ENCODE assay signal across 20 cellular contexts in the genomic region with DNA sequence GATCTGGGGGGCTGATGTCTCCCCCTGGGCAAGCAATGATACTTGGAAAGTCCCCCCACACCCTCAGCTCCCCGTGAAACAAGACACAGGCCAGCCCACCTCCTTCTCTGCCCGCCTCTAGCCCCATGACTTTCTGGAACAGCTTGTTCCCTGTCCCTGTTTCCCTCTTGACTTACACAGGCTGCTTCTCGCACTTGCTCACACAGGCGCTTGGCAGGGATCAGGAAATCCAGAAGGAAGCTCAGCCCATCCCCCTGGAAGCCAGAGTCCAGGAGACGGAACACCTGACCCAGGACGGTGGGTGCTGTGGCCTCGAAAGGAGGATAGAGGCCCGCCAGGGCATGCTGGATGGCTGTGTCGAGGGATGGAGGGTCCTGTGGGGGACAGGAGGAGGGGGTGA. TPM values are rescaled to one million over a fixed set of nuclear protein-coding genes. Genes with fewer than 3 reads are reported as not detected.
A peak's percentile ranks its signal among the peaks of the same experiment; 100 is the strongest.
DNase-seq lines count a peak whose midpoint lies in the region; ATAC-seq and TF ChIP-seq lines count a peak whose summit lies in the region.
"Had no signal": no experiment of that assay in that cellular context is flagged by ENCODE, and none has a peak within 500 bp of the region (broad histone marks: within the 10 kb centered on the region; RNA-seq: fewer than 3 reads in every experiment).

No MANE protein-coding gene starts in this region.

- H3K36me3 ChIP-seq in adrenal gland (replicated peaks in 1 of 2), result no peaks in the 10 kb centered on the region
- H3K36me3 ChIP-seq in gastroesophageal sphincter, result peaks cover 0 to 15% of the 10 kb centered on the region in 2 donors
- H3K36me3 ChIP-seq in gastrocnemius medialis, result no peaks in the 10 kb centered on the region
- no peaks in the 10 kb centered on the region for H3K36me3 ChIP-seq in aorta (ENCODE audit: control insufficient read depth in 1 of 2, insufficient read depth in 2 of 2, low read length in 1 of 2)
- H3K36me3 ChIP-seq: right lobe of liver had no signal

- H3K4me1 ChIP-seq in adrenal gland (replicated peaks in 1 of 2), result no peaks in the 10 kb centered on the region
- peaks cover 0 to 40% (median 11%) of the 10 kb centered on the region in 3 donors for H3K4me1 ChIP-seq in gastroesophageal sphincter
- H3K4me1 ChIP-seq in gastrocnemius medialis, result no peaks in the 10 kb centered on the region
- no peaks in the 10 kb centered on the region for H3K4me1 ChIP-seq in aorta (ENCODE audit: control insufficient read depth in 1 of 2, insufficient read depth in 2 of 2, low read length in 2 of 2)
- H3K4me1 ChIP-seq: body of pancreas had no signal

- H3K36me3 Mint-ChIP-seq in mesothelial cell of epicardium, result no peaks in the 10 kb centered on the region
- H3K36me3 Mint-ChIP-seq: activated naive CD8-positive, alpha-beta T cell had no signal

- TF ChIP-seq CTCF in adrenal gland (IDR thresholded peaks at IDR 0.05), result no peak
- no peak for TF ChIP-seq CTCF in gastroesophageal sphincter (IDR thresholded peaks at IDR 0.05)
- TF ChIP-seq CTCF in mesothelial cell of epicardium (IDR thresholded peaks at IDR 0.05; ENCODE audit: unreplicated experiment), result no peak
- TF ChIP-seq CTCF in gastrocnemius medialis (IDR thresholded peaks at IDR 0.05 in 4 of 5, conservative IDR thresholded peaks at IDR 0.05 in 1 of 5), result no peak
- TF ChIP-seq CTCF in GM13977 (IDR thresholded peaks at IDR 0.05; ENCODE audit: extremely low read depth, insufficient read depth, missing control alignments), result no peak

- H3K4me3 ChIP-seq in adrenal gland, result no peak overlapping the region
- H3K4me3 ChIP-seq in gastroesophageal sphincter, result no peak overlapping the region
- H3K4me3 ChIP-seq in gastrocnemius medialis, result no peak overlapping the region
- no peak overlapping the region for H3K4me3 ChIP-seq in aorta (ENCODE audit: low read length in 2 of 2)
- H3K4me3 ChIP-seq: body of pancreas, mucosa of descending colon, right lobe of liver had no signal

- peaks cover 0 to 12% (median 8%) of the 10 kb centered on the region in 3 donors for H3K9me3 ChIP-seq in adrenal gland (replicated peaks in 1 of 3)
- H3K9me3 ChIP-seq in gastroesophageal sphincter, result peaks cover 0 to 26% (median 0%) of the 10 kb centered on the region in 3 donors
- H3K9me3 ChIP-seq in gastrocnemius medialis, result no peaks in the 10 kb centered on the region
- H3K9me3 ChIP-seq in aorta (ENCODE audit: control insufficient read depth, low read length), result no peaks in the 10 kb centered on the region

- H3K27me3 ChIP-seq in adrenal gland, result no peaks in the 10 kb centered on the region
- H3K27me3 ChIP-seq in gastroesophageal sphincter, result no peaks in the 10 kb centered on the region
- H3K27me3 ChIP-seq in gastrocnemius medialis, result peaks cover 0 to 4% (median 0%) of the 10 kb centered on the region in 3 donors
- H3K27me3 ChIP-seq in aorta (ENCODE audit: control insufficient read depth in 1 of 2, insufficient read depth in 2 of 2, low read length in 1 of 2), result no peaks in the 10 kb centered on the region
- H3K27me3 ChIP-seq: body of pancreas, right lobe of liver had no signal

- no peaks in the 10 kb centered on the region for H3K27me3 Mint-ChIP-seq in mesothelial cell of epicardium (ENCODE audit: low read depth)
- H3K27me3 Mint-ChIP-seq: activated CD4-positive, alpha-beta T cell treated with anti-CD3 and anti-CD28 coated beads for 36 hours had no signal

- WGBS in adrenal gland, 4 donors, result 72 to 84% (median 80%) methylated on average over 9 of the region's 9 CpGs
- 53 to 67% methylated on average over 2 to 3 of the region's 9 CpGs for WGBS in gastroesophageal sphincter (ENCODE audit: low coverage in 1 of 2), 2 donors
- WGBS in aorta, 2 donors, result 70 to 76% methylated on average over 9 of the region's 9 CpGs

- H3K27ac Mint-ChIP-seq in mesothelial cell of epicardium, result peak overlapping the region; percentile 17
- H3K27ac Mint-ChIP-seq: activated CD4-positive, alpha-beta T cell treated with anti-CD3 and anti-CD28 coated beads for 36 hours; activated naive CD8-positive, alpha-beta T cell; activated T-helper 1 cell treated with anti-CD3 and anti-CD28 coated beads, Interleukin-12 subunit alpha, Interleukin-12 subunit beta, Interleukin-2, Interleukin-4 antibody, amounts not matched to agents 30 ng/mL and 10 ng/mL and 1 ng/mL, durations not matched to agents 14 hours and 24 hours and 36 hours; T-cell had no signal

- H3K4me3 Mint-ChIP-seq in mesothelial cell of epicardium, result no peak overlapping the region
- H3K4me3 Mint-ChIP-seq: activated CD4-positive, alpha-beta T cell treated with anti-CD3 and anti-CD28 coated beads for 36 hours; activated naive CD8-positive, alpha-beta T cell; activated T-helper 1 cell treated with anti-CD3 and anti-CD28 coated beads, Interleukin-12 subunit alpha, Interleukin-12 subunit beta, Interleukin-2, Interleukin-4 antibody, amounts not matched to agents 30 ng/mL and 10 ng/mL and 1 ng/mL, durations not matched to agents 14 hours and 24 hours and 36 hours; T-cell had no signal

- intact Hi-C loops in adrenal gland (cut with DNase I), result no loop called here
- intact Hi-C loops in gastrocnemius medialis (cut with DNase I; ENCODE audit: low total_unique reads), result no loop called here
- intact Hi-C loops in aorta (cut with DNase I), result no loop called here

- ATAC-seq in gastroesophageal sphincter (peak; percentile 81), gastrocnemius medialis (peak; percentile 65 to 66), aorta (ENCODE audit: low FRiP score) (no peak), GM18909 (IDR thresholded peaks at IDR 0.05; ENCODE audit: poor library complexity, unreplicated experiment) (no peak)
- ATAC-seq: activated CD4-positive, alpha-beta T cell treated with anti-CD3 and anti-CD28 coated beads for 36 hours; body of pancreas; mucosa of descending colon; T-cell had no signal

- DNase-seq in adrenal gland, result peak in 5 of 7 donors; percentile 13 to 65 (median 32)
- DNase-seq in mesothelial cell of epicardium (ENCODE audit: low spot score in 2 of 2, unreplicated experiment in 2 of 2), result no peak
- DNase-seq in gastrocnemius medialis, result peak; percentile 39 to 60
- DNase-seq in aorta, result no peak
- no peak for DNase-seq in NCI-H2227 (lab: John Stamatoyannopoulos, UW; ENCODE audit: unreplicated experiment)
- DNase-seq in GM13977 (ENCODE audit: low spot score), result no peak
- DNase-seq: ACHN; activated CD4-positive, alpha-beta T cell treated with anti-CD3 and anti-CD28 coated beads for 36 hours; dermis blood vessel endothelial cell; mucosa of descending colon; NCI-H1417; NCI-H2171; right lobe of liver; T-cell had no signal

- TF ChIP-seq POLR2A in adrenal gland (IDR thresholded peaks at IDR 0.05) (no peak), gastroesophageal sphincter (IDR thresholded peaks at IDR 0.05) (no peak), gastrocnemius medialis (IDR thresholded peaks at IDR 0.05) (no peak)

- peaks cover 13% of the 10 kb centered on the region for H3K9me3 Mint-ChIP-seq in mesothelial cell of epicardium

- no peak for TF ChIP-seq EP300 in gastroesophageal sphincter (IDR thresholded peaks at IDR 0.05)

- H3K27ac ChIP-seq in adrenal gland, result peak overlapping the region in 3 of 5 donors; percentile 17 to 73 (median 71)
- H3K27ac ChIP-seq in gastroesophageal sphincter, result peak overlapping the region; percentile 77 to 83 (median 80)
- H3K27ac ChIP-seq in gastrocnemius medialis, result peak overlapping the region in 1 of 4 donors; percentile 52
- peak overlapping the region in 1 of 2 donors; percentile 0 for H3K27ac ChIP-seq in aorta (ENCODE audit: low read depth in 1 of 2, low read length in 2 of 2)
- H3K27ac ChIP-seq: body of pancreas had no signal

- H3K4me1 Mint-ChIP-seq in mesothelial cell of epicardium, result peaks cover 13% of the 10 kb centered on the region
- H3K4me1 Mint-ChIP-seq: activated CD4-positive, alpha-beta T cell treated with anti-CD3 and anti-CD28 coated beads for 36 hours; T-cell had no signal

- in situ Hi-C loops in gastrocnemius medialis (cut with MboI; ENCODE audit: low sequenced_read_pairs in 4 of 4), result no loop called here
- in situ Hi-C loops in GM13977 (cut with MboI; ENCODE audit: low pct_unique_long_range_greater_than_20kb, low sequenced_read_pairs, unreplicated experiment), result no loop called here

RNA-seq across cellular contexts. Expression of gene KIAA1755, which starts 14.8 kb away (rescaled TPM):
- total RNA-seq in adrenal gland (1 to 10 TPM in 7 of 8 donors, under 1 TPM in 1; 0.78 to 5.3 (median 2.0) TPM), gastroesophageal sphincter (10 to 100 TPM in 2 of 4 donors, 1 to 10 TPM in 2; 5.1 to 19.9 (median 11.5) TPM), mesothelial cell of epicardium (3.3 to 4.4 TPM (median 3.6 TPM) in 3 replicates), gastrocnemius medialis (under 1 TPM in 3 of 4 donors, not detected in 1; 0.05 to 0.41 (median 0.38) TPM), aorta (10 to 100 TPM in 1 of 2 donors, 1 to 10 TPM in 1; 9.3 to 46.4 TPM)
- polyA plus RNA-seq in adrenal gland (1 to 10 TPM in 2 of 3 donors, under 1 TPM in 1; 0.42 to 8.0 (median 3.2) TPM), aorta (10 to 100 TPM in 1 of 2 donors, 1 to 10 TPM in 1; 2.0 to 31.9 TPM)
- total RNA-seq: activated CD4-positive, alpha-beta T cell treated with anti-CD3 and anti-CD28 coated beads for 36 hours; activated T-helper 1 cell treated with anti-CD3 and anti-CD28 coated beads, Interleukin-12 subunit alpha, Interleukin-12 subunit beta, Interleukin-2, Interleukin-4 antibody, amounts not matched to agents 30 ng/mL and 10 ng/mL and 1 ng/mL, durations not matched to agents 14 hours and 24 hours and 36 hours; T-cell had no signal

RNA-seq across cellular contexts. Expression of gene BPI, which starts 58.2 kb away (rescaled TPM):
- total RNA-seq in adrenal gland, result under 1 TPM in 6 of 8 donors, not detected in 2; 0.15 to 0.74 (median 0.35) TPM
- polyA plus RNA-seq in adrenal gland, result under 1 TPM; 0.13 to 0.18 (median 0.16) TPM
- total RNA-seq in gastroesophageal sphincter, result under 1 TPM in 2 of 4 donors, not detected in 2; 0.27 to 0.47 TPM
- total RNA-seq in mesothelial cell of epicardium, result not detected in 3 replicates
- not detected for total RNA-seq in gastrocnemius medialis
- total RNA-seq in aorta, result under 1 TPM; 0.19 to 0.51 TPM
- polyA plus RNA-seq in aorta, result under 1 TPM in 1 of 2 donors, not detected in 1; 0.82 TPM
- total RNA-seq: activated CD4-positive, alpha-beta T cell treated with anti-CD3 and anti-CD28 coated beads for 36 hours; activated T-helper 1 cell treated with anti-CD3 and anti-CD28 coated beads, Interleukin-12 subunit alpha, Interleukin-12 subunit beta, Interleukin-2, Interleukin-4 antibody, amounts not matched to agents 30 ng/mL and 10 ng/mL and 1 ng/mL, durations not matched to agents 14 hours and 24 hours and 36 hours; body of pancreas; dermis blood vessel endothelial cell; endothelial cell of umbilical vein; T-cell had no signal
- polyA plus RNA-seq: endothelial cell of umbilical vein had no signal

Comparison
In these comparisons a context has a peak if more than half of its experiments do, and no peak if none do; other contexts are left out.
1. DNase-seq: peak in adrenal gland (5 of 7) and gastrocnemius medialis (2 of 2); none in mesothelial cell of epicardium (0 of 2), aorta (0 of 2), NCI-H2227 (single experiment) and GM13977 (single experiment).
2. ATAC-seq: peak in gastroesophageal sphincter (single experiment) and gastrocnemius medialis (2 of 2); none in aorta (single experiment) and GM18909 (single experiment).